ENCODE assay signal across 8 cellular contexts in genomic region chr5:181204561-181205401, GRCh38. TPM values are rescaled to one million over a fixed set of nuclear protein-coding genes. Genes with fewer than 3 reads are reported as not detected.
A peak's percentile ranks its signal among the peaks of the same experiment; 100 is the strongest.
DNase-seq lines count a peak whose midpoint lies in the region; ATAC-seq and TF ChIP-seq lines count a peak whose summit lies in the region.

TSS of gene TRIM7 (minus strand) at chr5:181205196. CDS start at chr5:181205110, 86 bp downstream.

- intact Hi-C loops in activated CD8-positive, alpha-beta T cell treated with anti-CD3 and anti-CD28 coated beads for 36 hours (cut with micrococcal nuclease), result no loop called here

- ATAC-seq in activated CD8-positive, alpha-beta T cell treated with anti-CD3 and anti-CD28 coated beads for 36 hours, result no peak
- peak; percentile 19 for ATAC-seq in gastroesophageal sphincter
- no peak for ATAC-seq in GM21423 (IDR thresholded peaks at IDR 0.05; ENCODE audit: unreplicated experiment)
- no peak for ATAC-seq in HG03342 (IDR thresholded peaks at IDR 0.05; ENCODE audit: unreplicated experiment)
- no peak for ATAC-seq in GM18873 (IDR thresholded peaks at IDR 0.05; ENCODE audit: low FRiP score, unreplicated experiment)

- no peak within 1 kb of the TSS for H3K56ac ChIP-seq in H9 (ENCODE audit: insufficient read length, low read depth, low read length)

- H2BK120ac ChIP-seq in H9 (ENCODE audit: low read depth, low read length, poor library complexity, severe bottlenecking), result no peak within 1 kb of the TSS

- no peak within 1 kb of the TSS for H2BK12ac ChIP-seq in H9 (ENCODE audit: insufficient read length, low read depth, low read length)

- no peaks in the 10 kb centered on the region for H3K9me3 ChIP-seq in H9 (ENCODE audit: control insufficient read depth, low read depth, low read length)
- no peaks in the 10 kb centered on the region for H3K9me3 ChIP-seq in gastroesophageal sphincter
- no peaks in the 10 kb centered on the region for H3K9me3 ChIP-seq in parathyroid adenoma (ENCODE audit: control insufficient read depth, low read length)

- no peak within 1 kb of the TSS for H4K8ac ChIP-seq in H9 (replicated peaks; ENCODE audit: insufficient read length, low read depth, low read length)

- H3T11ph ChIP-seq in H9 (ENCODE audit: low read length), result no peak within 1 kb of the TSS

- no peak within 1 kb of the TSS for H3K4ac ChIP-seq in H9 (ENCODE audit: low read depth, low read length)

- POLR2A ChIA-PET in activated CD8-positive, alpha-beta T cell treated with anti-CD3 and anti-CD28 coated beads for 36 hours (lab: Charles Lee), result interaction anchor here (0.8 to 8.4 kb wide), 2 partner anchors 13 to 20 kb away, joined by 3 to 159 read pairs; no protein-coding TSS in a partner anchor

- no peak within 1 kb of the TSS for H3K27ac Mint-ChIP-seq in H9
- peak within 1 kb of the TSS; percentile 15 for H3K27ac Mint-ChIP-seq in activated CD8-positive, alpha-beta T cell treated with anti-CD3 and anti-CD28 coated beads for 36 hours

- no peaks in the 10 kb centered on the region for H3K79me1 ChIP-seq in H9 (ENCODE audit: insufficient read depth, low read depth, low read length, poor library complexity, severe bottlenecking)

- CTCF ChIA-PET in activated CD8-positive, alpha-beta T cell treated with anti-CD3 and anti-CD28 coated beads for 36 hours (lab: Charles Lee), result interaction anchor here (8.4 kb wide), 1 partner anchor 14 kb away, joined by 80 read pairs; no protein-coding TSS in a partner anchor

- H3K4me1 ChIP-seq in H9 (ENCODE audit: insufficient read depth, low read length) (no peaks in the 10 kb centered on the region; the same call in 1 of the 2 replicates), gastroesophageal sphincter (peaks cover 0 to 42% (median 14%) of the 10 kb centered on the region in 3 donors), parathyroid adenoma (peaks cover 11% of the 10 kb centered on the region)

- H3K18ac ChIP-seq in H9 (ENCODE audit: insufficient read length, low read depth, low read length), result no peak within 1 kb of the TSS

- H3K4me1 Mint-ChIP-seq in H9, result peaks cover 32 to 41% of the 10 kb centered on the region in 2 experiments
- peaks cover 29% of the 10 kb centered on the region for H3K4me1 Mint-ChIP-seq in activated CD8-positive, alpha-beta T cell treated with anti-CD3 and anti-CD28 coated beads for 36 hours (ENCODE audit: low read depth)

- H3K9me3 Mint-ChIP-seq in H9, result peaks cover 11 to 16% of the 10 kb centered on the region in 2 experiments; a peak in 3 of 5 replicates
- H3K9me3 Mint-ChIP-seq in activated CD8-positive, alpha-beta T cell treated with anti-CD3 and anti-CD28 coated beads for 36 hours, result no peaks in the 10 kb centered on the region

- H3K4me3 ChIP-seq in gastroesophageal sphincter, result peak within 1 kb of the TSS; percentile 34 to 78
- peak within 1 kb of the TSS; percentile 52 for H3K4me3 ChIP-seq in parathyroid adenoma (ENCODE audit: low read depth, low read length)

- no peak within 1 kb of the TSS for H3K27ac ChIP-seq in H9 (ENCODE audit: insufficient read length, low read depth, low read length)
- peak within 1 kb of the TSS in 3 of 4 donors; percentile 89 to 90 (median 90) for H3K27ac ChIP-seq in gastroesophageal sphincter
- peak within 1 kb of the TSS; percentile 79 for H3K27ac ChIP-seq in parathyroid adenoma

- no peaks in the 10 kb centered on the region for H3K36me3 ChIP-seq in gastroesophageal sphincter
- no peaks in the 10 kb centered on the region for H3K36me3 ChIP-seq in parathyroid adenoma (ENCODE audit: control insufficient read depth, insufficient read depth, low read length)

- H3K4me2 ChIP-seq in H9 (ENCODE audit: insufficient read depth, insufficient read length, low read length) (peak within 1 kb of the TSS; percentile 92), parathyroid adenoma (ENCODE audit: low read length) (peak within 1 kb of the TSS; percentile 73)

- peaks cover 26% of the 10 kb centered on the region for H3K23me2 ChIP-seq in H9 (ENCODE audit: insufficient read length, low read depth, low read length, poor library complexity, severe bottlenecking)

- no peak within 1 kb of the TSS for H4K5ac ChIP-seq in H9 (ENCODE audit: insufficient read length, low read depth, low read length)

- no peaks in the 10 kb centered on the region for H3K79me2 ChIP-seq in H9 (ENCODE audit: insufficient read depth, low read length)
- H3K79me2 ChIP-seq in parathyroid adenoma, result no peaks in the 10 kb centered on the region

- WGBS in H9 (ENCODE audit: extremely low coverage, insufficient read length, low lambda C conversion rate), result no CpG with 5 or more reads among the region's 102 CpGs
- WGBS in gastroesophageal sphincter (ENCODE audit: low coverage in 1 of 2), 2 donors, result no CpG with 5 or more reads among the region's 102 CpGs

- H3K9ac ChIP-seq in H9 (ENCODE audit: extremely low read depth, insufficient read length, low read length), result peak within 1 kb of the TSS; percentile 62
- peak within 1 kb of the TSS; percentile 39 for H3K9ac ChIP-seq in parathyroid adenoma

- no peak within 1 kb of the TSS for H4K91ac ChIP-seq in H9 (ENCODE audit: insufficient read length, low read depth, low read length)

- H3K36me3 Mint-ChIP-seq in H9 (ENCODE audit: insufficient read depth in 1 of 3, low read depth in 3 of 3), result peaks cover 0 to 8% (median 0%) of the 10 kb centered on the region in 3 experiments; a peak in 2 of 7 replicates
- H3K36me3 Mint-ChIP-seq in activated CD8-positive, alpha-beta T cell treated with anti-CD3 and anti-CD28 coated beads for 36 hours (ENCODE audit: low read depth), result peaks cover 7% of the 10 kb centered on the region

- H3K23ac ChIP-seq in H9 (ENCODE audit: insufficient read length, low read depth, low read length), result no peak within 1 kb of the TSS

- no peak within 1 kb of the TSS for H2BK5ac ChIP-seq in H9 (ENCODE audit: insufficient read length, low read length)

- H2AFZ ChIP-seq in H9 (ENCODE audit: low read length) (no peak within 1 kb of the TSS), parathyroid adenoma (peak within 1 kb of the TSS; percentile 90)

- no peaks in the 10 kb centered on the region for H4K20me1 ChIP-seq in H9 (ENCODE audit: control insufficient read depth, insufficient read depth, insufficient read length)

- no peak for TF ChIP-seq EP300 in gastroesophageal sphincter (IDR thresholded peaks at IDR 0.05)

- H3K27me3 Mint-ChIP-seq in H9 (ENCODE audit: low read depth), result peaks cover 74% of the 10 kb centered on the region
- H3K27me3 Mint-ChIP-seq in activated CD8-positive, alpha-beta T cell treated with anti-CD3 and anti-CD28 coated beads for 36 hours, result peaks cover 28% of the 10 kb centered on the region

- peaks cover 26% of the 10 kb centered on the region; the same call in 1 of the 2 replicates for H3K27me3 ChIP-seq in H9 (ENCODE audit: insufficient read depth, low read length)
- no peaks in the 10 kb centered on the region for H3K27me3 ChIP-seq in gastroesophageal sphincter
- H3K27me3 ChIP-seq in parathyroid adenoma (ENCODE audit: control insufficient read depth, insufficient read depth, low read length), result no peaks in the 10 kb centered on the region

- TF ChIP-seq POLR2A in gastroesophageal sphincter (IDR thresholded peaks at IDR 0.05), result peak; percentile 18 to 20

- peak within 1 kb of the TSS; percentile 92 to 99 for H3K4me3 Mint-ChIP-seq in H9
- peak within 1 kb of the TSS; percentile 89 for H3K4me3 Mint-ChIP-seq in activated CD8-positive, alpha-beta T cell treated with anti-CD3 and anti-CD28 coated beads for 36 hours

- no peak within 1 kb of the TSS for H3K14ac ChIP-seq in H9 (ENCODE audit: insufficient read depth, low read length)

- H2BK15ac ChIP-seq in H9 (ENCODE audit: low read depth, low read length), result no peak within 1 kb of the TSS

- no peak within 1 kb of the TSS for H2BK20ac ChIP-seq in H9 (ENCODE audit: low read depth, low read length, poor library complexity, severe bottlenecking)

- DNase-seq in H9 (no peak), inferior parietal cortex (ENCODE audit: extremely low spot score) (no peak)
- no peak for DNase-seq in activated CD8-positive, alpha-beta T cell treated with anti-CD3 and anti-CD28 coated beads for 36 hours

- TF ChIP-seq CTCF in H9 (conservative IDR thresholded peaks at IDR 0.05) (no peak), gastroesophageal sphincter (IDR thresholded peaks at IDR 0.05) (no peak), parathyroid adenoma (IDR thresholded peaks at IDR 0.05) (no peak)
- TF ChIP-seq CTCF in activated CD8-positive, alpha-beta T cell treated with anti-CD3 and anti-CD28 coated beads for 36 hours (IDR thresholded peaks at IDR 0.05), result no peak

- no peak within 1 kb of the TSS for H2AK5ac ChIP-seq in H9 (ENCODE audit: insufficient read length, low read length)

RNA-seq across cellular contexts. Expression of gene TRIM7, which starts in this region (rescaled TPM):
- total RNA-seq in H9 (2021) (not detected in 2 replicates), gastroesophageal sphincter (10 to 100 TPM in 1 of 4 donors, 1 to 10 TPM in 3; 3.0 to 11.0 (median 4.7) TPM)
- 1 to 10 TPM; 1.1 to 3.0 TPM for total RNA-seq in activated CD8-positive, alpha-beta T cell treated with anti-CD3 and anti-CD28 coated beads for 36 hours
